In genomic region chr2:26606847-26607190, GRCh38 we compare ENCODE assay signal across 19 cellular contexts. TPM values are rescaled to one million over a fixed set of nuclear protein-coding genes. Genes with fewer than 3 reads are reported as not detected.
A peak's percentile ranks its signal among the peaks of the same experiment; 100 is the strongest.
DNase-seq lines count a peak whose midpoint lies in the region; ATAC-seq and TF ChIP-seq lines count a peak whose summit lies in the region.
"Had no signal": no experiment of that assay in that cellular context is flagged by ENCODE, and none has a peak within 500 bp of the region (broad histone marks: within the 10 kb centered on the region; RNA-seq: fewer than 3 reads in every experiment).

No MANE protein-coding gene starts in this region.

- H2AFZ ChIP-seq in H9 (ENCODE audit: low read length) (no peak overlapping the region), hepatocyte (no peak overlapping the region), trophoblast cell (ENCODE audit: insufficient read depth, low read length, poor library complexity) (no peak overlapping the region)

- no peaks in the 10 kb centered on the region for H3K79me1 ChIP-seq in H9 (ENCODE audit: insufficient read depth, low read depth, low read length, poor library complexity, severe bottlenecking)
- no peaks in the 10 kb centered on the region for H3K79me1 ChIP-seq in trophoblast cell (ENCODE audit: low read length)

- no peak overlapping the region for H4K8ac ChIP-seq in H9 (replicated peaks; ENCODE audit: insufficient read length, low read depth, low read length)
- H4K8ac ChIP-seq in trophoblast cell (ENCODE audit: low read depth, low read length): peak overlapping the region; percentile 16

- H4K91ac ChIP-seq in H9 (ENCODE audit: insufficient read length, low read depth, low read length): no peak overlapping the region
- peak overlapping the region; percentile 51 for H4K91ac ChIP-seq in trophoblast cell (ENCODE audit: low read depth, low read length)

- H3K27me3 ChIP-seq in H9 (ENCODE audit: insufficient read depth, low read length): no peaks in the 10 kb centered on the region
- H3K27me3 ChIP-seq in hepatocyte: no peaks in the 10 kb centered on the region
- no peaks in the 10 kb centered on the region for H3K27me3 ChIP-seq in trophoblast cell (ENCODE audit: insufficient read depth, low read length)
- H3K27me3 ChIP-seq: right atrium auricular region had no signal

- H4K20me1 ChIP-seq in H9 (ENCODE audit: control insufficient read depth, insufficient read depth, insufficient read length) (no peaks in the 10 kb centered on the region), hepatocyte (ENCODE audit: insufficient read depth, poor library complexity, severe bottlenecking) (no peaks in the 10 kb centered on the region)

- no peak overlapping the region for H3K14ac ChIP-seq in H9 (ENCODE audit: insufficient read depth, low read length)
- no peak overlapping the region for H3K14ac ChIP-seq in trophoblast cell (ENCODE audit: low read length)

- H3K27me3 Mint-ChIP-seq in H9 (ENCODE audit: low read depth) (peaks cover 31% of the 10 kb centered on the region), T-helper 17 cell (peaks cover 49% of the 10 kb centered on the region)
- peaks cover 5 to 6% of the 10 kb centered on the region in 2 donors for H3K27me3 Mint-ChIP-seq in stimulated activated naive B cell treated with anti-CD40 and anti-IgM and Interleukin-4, amounts not matched to agents 10 μg/mL and 1 μg/mL and 100 μg/mL, for 72 hours

- H3K27ac Mint-ChIP-seq in H9: no peak overlapping the region
- no peak overlapping the region for H3K27ac Mint-ChIP-seq in stimulated activated naive B cell treated with anti-CD40 and anti-IgM and Interleukin-4, amounts not matched to agents 10 μg/mL and 1 μg/mL and 100 μg/mL, for 72 hours
- no peak overlapping the region for H3K27ac Mint-ChIP-seq in T-helper 17 cell
- H3K27ac Mint-ChIP-seq: activated T-helper 17 cell treated with anti-CD3 and anti-CD28 coated beads, Interleukin-2, amount 50 U/mL, for 72 hours; stimulated activated effector memory CD8-positive, alpha-beta T cell treated with anti-CD3 and anti-CD28 coated beads, Interleukin-12 subunit alpha, Interleukin-12 subunit beta, amount 100 ng/mL, for 72 hours had no signal

- H3K23ac ChIP-seq in H9 (ENCODE audit: insufficient read length, low read depth, low read length) (no peak overlapping the region), trophoblast cell (ENCODE audit: low read length) (no peak overlapping the region)

- H3K4me2 ChIP-seq in H9 (ENCODE audit: insufficient read depth, insufficient read length, low read length) (no peak overlapping the region), hepatocyte (peak overlapping the region; percentile 56), trophoblast cell (ENCODE audit: low read length) (no peak overlapping the region)

- H3K4ac ChIP-seq in H9 (ENCODE audit: low read depth, low read length): no peak overlapping the region
- H3K4ac ChIP-seq in trophoblast cell (ENCODE audit: low read depth, low read length): no peak overlapping the region

- no peak overlapping the region for H3T11ph ChIP-seq in H9 (ENCODE audit: low read length)

- H2AK5ac ChIP-seq in H9 (ENCODE audit: insufficient read length, low read length): no peak overlapping the region
- H2AK5ac ChIP-seq in trophoblast cell (ENCODE audit: low read length): no peak overlapping the region

- no peak overlapping the region for H3K4me3 Mint-ChIP-seq in H9
- no peak overlapping the region for H3K4me3 Mint-ChIP-seq in stimulated activated naive B cell treated with anti-CD40 and anti-IgM and Interleukin-4, amounts not matched to agents 10 μg/mL and 1 μg/mL and 100 μg/mL, for 72 hours
- H3K4me3 Mint-ChIP-seq in T-helper 17 cell: no peak overlapping the region
- H3K4me3 Mint-ChIP-seq: activated T-helper 17 cell treated with anti-CD3 and anti-CD28 coated beads, Interleukin-2, amount 50 U/mL, for 72 hours; CD14-positive monocyte; stimulated activated effector memory CD8-positive, alpha-beta T cell treated with anti-CD3 and anti-CD28 coated beads, Interleukin-12 subunit alpha, Interleukin-12 subunit beta, amount 100 ng/mL, for 72 hours had no signal

- H3K4me1 Mint-ChIP-seq in H9 (peaks cover 2 to 16% of the 10 kb centered on the region in 2 experiments; a peak in 3 of 4 replicates), T-helper 17 cell (peaks cover 6% of the 10 kb centered on the region)
- peaks cover 15 to 22% of the 10 kb centered on the region in 2 donors for H3K4me1 Mint-ChIP-seq in stimulated activated naive B cell treated with anti-CD40 and anti-IgM and Interleukin-4, amounts not matched to agents 10 μg/mL and 1 μg/mL and 100 μg/mL, for 72 hours
- H3K4me1 Mint-ChIP-seq: activated T-helper 17 cell treated with anti-CD3 and anti-CD28 coated beads, Interleukin-2, amount 50 U/mL, for 72 hours; CD14-positive monocyte had no signal

- H3K18ac ChIP-seq in H9 (ENCODE audit: insufficient read length, low read depth, low read length): no peak overlapping the region
- no peak overlapping the region for H3K18ac ChIP-seq in trophoblast cell (ENCODE audit: low read length)

- no peak overlapping the region for H3K56ac ChIP-seq in H9 (ENCODE audit: insufficient read length, low read depth, low read length)

- H3K9me3 Mint-ChIP-seq in H9: no peaks in the 10 kb centered on the region
- H3K9me3 Mint-ChIP-seq in stimulated activated naive B cell treated with anti-CD40 and anti-IgM and Interleukin-4, amounts not matched to agents 10 μg/mL and 1 μg/mL and 100 μg/mL, for 72 hours: peaks cover 0 to 4% of the 10 kb centered on the region in 2 donors
- H3K9me3 Mint-ChIP-seq: activated T-helper 17 cell treated with anti-CD3 and anti-CD28 coated beads, Interleukin-2, amount 50 U/mL, for 72 hours; stimulated activated effector memory CD8-positive, alpha-beta T cell treated with anti-CD3 and anti-CD28 coated beads, Interleukin-12 subunit alpha, Interleukin-12 subunit beta, amount 100 ng/mL, for 72 hours had no signal

- H3K4me1 ChIP-seq in H9 (ENCODE audit: insufficient read depth, low read length) (no peaks in the 10 kb centered on the region), hepatocyte (ENCODE audit: insufficient read depth) (peaks cover 46% of the 10 kb centered on the region), trophoblast cell (ENCODE audit: control insufficient read depth in 1 of 2, insufficient read depth in 2 of 2, low read length in 2 of 2) (peaks cover 7 to 10% of the 10 kb centered on the region in 2 experiments)
- H3K4me1 ChIP-seq: right atrium auricular region had no signal

- H2BK12ac ChIP-seq in H9 (ENCODE audit: insufficient read length, low read depth, low read length): no peak overlapping the region
- no peak overlapping the region for H2BK12ac ChIP-seq in trophoblast cell (ENCODE audit: low read length)

- H3K9me2 ChIP-seq in hepatocyte (replicated peaks; ENCODE audit: insufficient read depth): no peaks in the 10 kb centered on the region

- no peaks in the 10 kb centered on the region for H3K23me2 ChIP-seq in H9 (ENCODE audit: insufficient read length, low read depth, low read length, poor library complexity, severe bottlenecking)

- H3K9me3 ChIP-seq in H9 (ENCODE audit: control insufficient read depth, low read depth, low read length) (no peaks in the 10 kb centered on the region), hepatocyte (ENCODE audit: low read depth) (no peaks in the 10 kb centered on the region), trophoblast cell (ENCODE audit: insufficient read depth, low read depth, low read length) (no peaks in the 10 kb centered on the region), T-helper 17 cell (ENCODE audit: control insufficient read depth, low read length, poor library complexity, severe bottlenecking) (no peaks in the 10 kb centered on the region)
- H3K9me3 ChIP-seq: right atrium auricular region had no signal

- H2BK5ac ChIP-seq in H9 (ENCODE audit: insufficient read length, low read length): no peak overlapping the region
- H2BK5ac ChIP-seq in trophoblast cell (ENCODE audit: low read depth, low read length, poor library complexity): no peak overlapping the region

- WGBS in H9 (ENCODE audit: extremely low coverage, insufficient read length, low lambda C conversion rate): no CpG with 5 or more reads among the region's 5 CpGs
- WGBS in hepatocyte (ENCODE audit: low lambda C conversion rate, missing lambda C conversion rate): 69% methylated on average over 5 of the region's 5 CpGs
- WGBS in trophoblast cell (ENCODE audit: extremely low coverage, insufficient coverage, insufficient read length): no CpG with 5 or more reads among the region's 5 CpGs

- H3K27ac ChIP-seq in H9 (ENCODE audit: insufficient read length, low read depth, low read length): no peak overlapping the region
- peak overlapping the region; percentile 63 for H3K27ac ChIP-seq in hepatocyte
- no peak overlapping the region for H3K27ac ChIP-seq in trophoblast cell (ENCODE audit: low read depth, low read length)
- H3K27ac ChIP-seq: dorsolateral prefrontal cortex, right atrium auricular region had no signal

- H2BK15ac ChIP-seq in H9 (ENCODE audit: low read depth, low read length): no peak overlapping the region

- H3K36me3 ChIP-seq in hepatocyte (replicated peaks; ENCODE audit: insufficient read depth, low read depth) (no peaks in the 10 kb centered on the region), trophoblast cell (ENCODE audit: control insufficient read depth in 1 of 2, insufficient read depth in 2 of 2, low read length in 2 of 2) (no peaks in the 10 kb centered on the region)
- H3K36me3 ChIP-seq: right atrium auricular region had no signal

- H3K9ac ChIP-seq in H9 (ENCODE audit: extremely low read depth, insufficient read length, low read length) (no peak overlapping the region), trophoblast cell (ENCODE audit: low read length) (no peak overlapping the region)

- H2BK120ac ChIP-seq in H9 (ENCODE audit: low read depth, low read length, poor library complexity, severe bottlenecking) (no peak overlapping the region), trophoblast cell (ENCODE audit: insufficient read depth, low read length, poor library complexity) (no peak overlapping the region)

- H4K12ac ChIP-seq in trophoblast cell (ENCODE audit: low read depth, low read length): no peak overlapping the region

- no peak overlapping the region for H2BK20ac ChIP-seq in H9 (ENCODE audit: low read depth, low read length, poor library complexity, severe bottlenecking)

- peak; percentile 20 for DNase-seq in H9
- peak; percentile 72 for DNase-seq in NCI-H2171 (lab: John Stamatoyannopoulos, UW)
- DNase-seq in hepatocyte (ENCODE audit: low spot score): peak; percentile 52
- DNase-seq in trophoblast cell: peak; percentile 83 to 90
- no peak for DNase-seq in stimulated activated naive B cell treated with anti-CD40 and anti-IgM and Interleukin-4, amounts not matched to agents 10 μg/mL and 1 μg/mL and 100 μg/mL, for 72 hours
- no peak for DNase-seq in NOMO-1 treated with DMSO at 0.1 percent for 48 hours (lab: John Stamatoyannopoulos, UW; ENCODE audit: unreplicated experiment)
- DNase-seq in T-helper 17 cell: no peak
- DNase-seq: activated CD4-positive, alpha-beta T cell treated with anti-CD3 and anti-CD28 coated beads for 48 hours; dorsolateral prefrontal cortex; NCI-H1092; NCI-H446 treated with DMSO at 0.1 percent for 48 hours; stimulated activated CD4-positive, alpha-beta T cell treated with anti-CD3 and anti-CD28 coated beads, Interleukin-4, amount 100 ng/mL, for 4 hours had no signal

- TF ChIP-seq CTCF in H9 (conservative IDR thresholded peaks at IDR 0.05): no peak
- no peak for TF ChIP-seq CTCF in hepatocyte (IDR thresholded peaks at IDR 0.05; ENCODE audit: poor library complexity)

- H3K4me3 ChIP-seq in hepatocyte (no peak overlapping the region), trophoblast cell (ENCODE audit: low read depth, low read length) (no peak overlapping the region)
- H3K4me3 ChIP-seq: dorsolateral prefrontal cortex, right atrium auricular region had no signal

- H3K36me3 Mint-ChIP-seq in H9 (ENCODE audit: insufficient read depth in 1 of 3, low read depth in 3 of 3) (no peaks in the 10 kb centered on the region), T-helper 17 cell (ENCODE audit: low read depth) (no peaks in the 10 kb centered on the region)
- H3K36me3 Mint-ChIP-seq in stimulated activated naive B cell treated with anti-CD40 and anti-IgM and Interleukin-4, amounts not matched to agents 10 μg/mL and 1 μg/mL and 100 μg/mL, for 72 hours: no peaks in the 10 kb centered on the region
- H3K36me3 Mint-ChIP-seq: CD14-positive monocyte had no signal

- H3K79me2 ChIP-seq in H9 (ENCODE audit: insufficient read depth, low read length) (no peaks in the 10 kb centered on the region), hepatocyte (no peaks in the 10 kb centered on the region), trophoblast cell (ENCODE audit: control insufficient read depth, insufficient read depth, low read length, poor library complexity) (no peaks in the 10 kb centered on the region)

- no peak for ATAC-seq in stimulated activated naive B cell treated with anti-CD40 and anti-IgM and Interleukin-4, amounts not matched to agents 10 μg/mL and 1 μg/mL and 100 μg/mL, for 72 hours (replicated peaks)
- ATAC-seq in T-helper 17 cell: no peak
- no peak for ATAC-seq in HG03469 (IDR thresholded peaks at IDR 0.05; ENCODE audit: unreplicated experiment)
- ATAC-seq: activated T-helper 17 cell treated with anti-CD3 and anti-CD28 coated beads, Interleukin-2, amount 50 U/mL, for 72 hours; stimulated activated effector memory CD8-positive, alpha-beta T cell treated with anti-CD3 and anti-CD28 coated beads, Interleukin-12 subunit alpha, Interleukin-12 subunit beta, amount 100 ng/mL, for 72 hours had no signal

- no peak overlapping the region for H4K5ac ChIP-seq in H9 (ENCODE audit: insufficient read length, low read depth, low read length)

RNA-seq across cellular contexts. Expression of gene CIB4, which starts 34.3 kb away (rescaled TPM):
- total RNA-seq in H9 (2021) (not detected in 2 replicates), hepatocyte (not detected in 2 replicates), T-helper 17 cell (not detected)
- 0.29 TPM in 1 of 2 replicates, not detected in the other for polyA plus RNA-seq in hepatocyte
- 0.07 and 0.14 TPM in 2 replicates for polyA plus RNA-seq in trophoblast cell (2013)
- total RNA-seq: activated T-helper 17 cell treated with anti-CD3 and anti-CD28 coated beads, Interleukin-2, amount 50 U/mL, for 72 hours; fibroblast of villous mesenchyme; right atrium auricular region; T-helper 1 cell treated with Interleukin-12 subunit alpha and Interleukin-12 subunit beta and Interleukin-4 antibody, amounts not matched to agents 30 ng/mL and 1 ng/mL, for 36 hours had no signal
- polyA plus RNA-seq: CD14-positive monocyte had no signal

Comparison
In these comparisons a context has a peak if more than half of its experiments do, and no peak if none do; other contexts are left out.
1. DNase-seq: peak in H9 (single experiment), NCI-H2171 (single experiment), hepatocyte (single experiment) and trophoblast cell (2 of 2); none in stimulated activated naive B cell treated with anti-CD40 and anti-IgM and Interleukin-4, amounts not matched to agents 10 μg/mL and 1 μg/mL and 100 μg/mL, for 72 hours (single experiment), NOMO-1 treated with DMSO at 0.1 percent for 48 hours (single experiment) and T-helper 17 cell (0 of 3).